11 cellular contexts compared by ENCODE assay signal in the genomic region with DNA sequence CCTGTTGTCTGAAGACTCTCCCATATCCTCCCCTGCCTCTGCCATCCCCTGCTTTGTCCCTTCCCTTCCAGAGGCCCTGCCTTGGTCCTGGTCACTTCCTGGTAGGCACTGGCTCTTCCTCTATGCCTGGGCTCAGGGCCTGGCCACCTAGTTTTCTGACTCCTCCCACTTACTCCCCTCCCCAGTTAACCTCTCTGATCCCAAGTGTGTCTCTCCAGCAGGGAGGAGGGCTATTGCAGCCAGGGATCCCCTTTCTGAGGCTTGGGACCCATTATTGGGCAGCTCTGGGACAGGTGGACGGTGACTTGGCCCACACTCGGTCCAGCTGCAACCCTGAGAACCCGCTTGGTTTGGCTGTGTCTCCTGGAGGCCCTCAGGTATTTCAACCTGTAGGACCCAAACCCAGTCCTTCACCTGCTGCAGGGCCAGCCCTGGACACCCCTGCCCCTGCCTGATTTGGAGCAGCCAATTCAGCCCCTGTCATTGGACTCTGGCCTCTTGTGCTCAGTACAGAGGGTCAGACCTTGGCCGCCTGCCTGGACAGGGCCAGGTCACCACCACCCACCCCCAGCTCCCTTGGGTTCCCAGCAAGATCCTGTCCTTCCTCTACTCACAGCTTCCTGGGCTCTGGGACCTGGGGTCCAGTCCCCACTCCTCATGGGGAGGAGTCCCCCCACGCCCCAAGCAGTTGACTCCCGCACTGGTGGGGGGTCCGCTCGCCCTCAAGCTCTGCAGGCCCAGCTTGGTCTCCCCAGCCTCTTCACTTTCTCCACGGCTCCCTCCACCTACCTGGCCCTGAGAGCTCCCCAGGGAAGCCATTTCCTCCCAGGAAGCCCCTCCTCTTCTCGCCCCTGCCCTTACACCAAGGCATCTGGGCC. TPM values are rescaled to one million over a fixed set of nuclear protein-coding genes. Genes with fewer than 3 reads are reported as not detected.
A peak's percentile ranks its signal among the peaks of the same experiment; 100 is the strongest.
DNase-seq lines count a peak whose midpoint lies in the region; ATAC-seq, FAIRE-seq and TF ChIP-seq lines count a peak whose summit lies in the region.
"Had no signal": no experiment of that assay in that cellular context is flagged by ENCODE, and none has a peak within 500 bp of the region (broad histone marks: within the 10 kb centered on the region; RNA-seq: fewer than 3 reads in every experiment).

No MANE protein-coding gene starts in this region.

- H3K4me1 ChIP-seq in astrocyte (ENCODE audit: insufficient read depth, low read length) (peaks cover 23% of the 10 kb centered on the region), right lobe of liver (peaks cover 0 to 59% (median 33%) of the 10 kb centered on the region in 4 donors), upper lobe of left lung (peaks cover 61 to 82% (median 67%) of the 10 kb centered on the region in 4 donors)

- peaks cover 4% of the 10 kb centered on the region for H3K27me3 Mint-ChIP-seq in astrocyte (ENCODE audit: low read depth, unreplicated experiment)

- H2AFZ ChIP-seq in astrocyte (ENCODE audit: low read depth, low read length) = no peak overlapping the region

- H3K36me3 ChIP-seq in astrocyte (ENCODE audit: insufficient read depth, low read length) (no peaks in the 10 kb centered on the region), right lobe of liver (peaks cover 0 to 2% (median 0%) of the 10 kb centered on the region in 4 donors), upper lobe of left lung (no peaks in the 10 kb centered on the region)

- H3K4me1 Mint-ChIP-seq in astrocyte (ENCODE audit: low read depth, unreplicated experiment) = peaks cover 7% of the 10 kb centered on the region

- FAIRE-seq in astrocyte (lab: Jason Lieb, UNC) = no peak
- FAIRE-seq: islet of Langerhans had no signal

- no peaks in the 10 kb centered on the region for H4K20me1 ChIP-seq in astrocyte (ENCODE audit: insufficient read depth, low read length)

- peaks cover 3% of the 10 kb centered on the region for H3K36me3 Mint-ChIP-seq in astrocyte (ENCODE audit: low read depth, unreplicated experiment)

- H3K4me3 ChIP-seq in astrocyte (ENCODE audit: insufficient read depth, low read depth, low read length) (no peak overlapping the region), right lobe of liver (peak overlapping the region in 2 of 3 donors; percentile 5 to 27), upper lobe of left lung (no peak overlapping the region)

- TF ChIP-seq POLR2A in right lobe of liver (IDR thresholded peaks at IDR 0.05) = peak; percentile 23
- no peak for TF ChIP-seq POLR2A in upper lobe of left lung (IDR thresholded peaks at IDR 0.05)

- H3K4me2 ChIP-seq in astrocyte (ENCODE audit: low read length) = no peak overlapping the region

- ATAC-seq in right lobe of liver (peak; percentile 32 to 61 (median 50)), upper lobe of left lung (ENCODE audit: low FRiP score in 2 of 2) (no peak), GM19467 (IDR thresholded peaks at IDR 0.05; ENCODE audit: unreplicated experiment) (no peak), GM18868 (IDR thresholded peaks at IDR 0.05; ENCODE audit: unreplicated experiment) (no peak)

- no peaks in the 10 kb centered on the region for H3K9me3 ChIP-seq in astrocyte (ENCODE audit: insufficient read depth, low read depth, low read length)
- H3K9me3 ChIP-seq in right lobe of liver = no peaks in the 10 kb centered on the region
- H3K9me3 ChIP-seq in upper lobe of left lung = no peaks in the 10 kb centered on the region

- peaks cover 23% of the 10 kb centered on the region for H3K79me2 ChIP-seq in astrocyte (ENCODE audit: insufficient read depth, low read length)

- H3K27ac ChIP-seq in astrocyte (ENCODE audit: low read depth, low read length) (no peak overlapping the region), right lobe of liver (peak overlapping the region; percentile 71 to 85 (median 81)), upper lobe of left lung (peak overlapping the region; percentile 6 to 94 (median 92))
- H3K27ac ChIP-seq: epithelial cell of prostate had no signal

- no peak for TF ChIP-seq EP300 in upper lobe of left lung (IDR thresholded peaks at IDR 0.05)

- no peak overlapping the region for H3K9ac ChIP-seq in astrocyte (ENCODE audit: low read length)

- no peak overlapping the region for H3K27ac Mint-ChIP-seq in astrocyte (ENCODE audit: unreplicated experiment)

- intact Hi-C loops in right lobe of liver (cut with DNase I) = no loop called here

- TF ChIP-seq CTCF in astrocyte (IDR thresholded peaks at IDR 0.05; ENCODE audit: insufficient read depth, low read depth, low read length) = no peak
- TF ChIP-seq CTCF in right lobe of liver (IDR thresholded peaks at IDR 0.05) = no peak
- no peak for TF ChIP-seq CTCF in upper lobe of left lung (IDR thresholded peaks at IDR 0.05)

- no peaks in the 10 kb centered on the region for H3K9me3 Mint-ChIP-seq in astrocyte (ENCODE audit: unreplicated experiment)

- 49% methylated on average over 6 of the region's 10 CpGs for WGBS in right lobe of liver (ENCODE audit: insufficient coverage, low coverage, low lambda C conversion rate, missing lambda C conversion rate)
- 94 to 96% methylated on average over 8 to 9 of the region's 10 CpGs for WGBS in upper lobe of left lung, 2 donors

- DNase-seq in activated CD8-positive, alpha-beta memory T cell treated with anti-CD3 and anti-CD28 coated beads, Interleukin-2, amount 50 U/mL, for 48 hours = peak; percentile 55
- no peak for DNase-seq in activated CD8-positive, alpha-beta memory T cell treated with anti-CD3 and anti-CD28 coated beads, Interleukin-2, amount 50 U/mL, for 4 hours
- DNase-seq in astrocyte (ENCODE audit: low read depth) (no peak), right lobe of liver (peak; percentile 89 to 94 (median 89)), upper lobe of left lung (peak in 1 of 2 donors; percentile 31), AG08396 (ENCODE audit: low spot score) (no peak)
- DNase-seq: NCI-H524 treated with DMSO at 0.1 percent for 48 hours had no signal

- no peaks in the 10 kb centered on the region for H3K27me3 ChIP-seq in astrocyte (ENCODE audit: insufficient read depth, low read length)
- H3K27me3 ChIP-seq in right lobe of liver = no peaks in the 10 kb centered on the region
- H3K27me3 ChIP-seq in upper lobe of left lung = no peaks in the 10 kb centered on the region

- peak overlapping the region; percentile 20 for H3K4me3 Mint-ChIP-seq in astrocyte (ENCODE audit: unreplicated experiment)

RNA-seq across cellular contexts. Expression of a gene that starts 1.1 kb away (rescaled TPM):
- total RNA-seq in astrocyte = 33.7 and 35.0 TPM in 2 replicates
- total RNA-seq in right lobe of liver = 10 to 100 TPM; 34.9 to 51.8 (median 40.7) TPM
- 100 to 1,000 TPM in 3 of 6 donors, 10 to 100 TPM in 3; 59.1 to 358 (median 103) TPM for total RNA-seq in upper lobe of left lung

RNA-seq across cellular contexts. Expression of a gene that starts 35.6 kb away (rescaled TPM):
- 31.1 and 33.7 TPM in 2 replicates for total RNA-seq in astrocyte
- 10 to 100 TPM in 5 of 6 experiments, 1 to 10 TPM in 1; 9.7 to 40.6 (median 18.8) TPM for total RNA-seq in right lobe of liver
- 10 to 100 TPM; 39.4 to 87.1 (median 60.1) TPM for total RNA-seq in upper lobe of left lung

RNA-seq across cellular contexts. Expression of a gene that starts 51.9 kb away (rescaled TPM):
- total RNA-seq in astrocyte (258 and 280 TPM in 2 replicates), right lobe of liver (100 to 1,000 TPM in 3 of 6 experiments, 10 to 100 TPM in 3; 94.4 to 120 (median 103) TPM), upper lobe of left lung (100 to 1,000 TPM; 184 to 651 (median 290) TPM)

Comparison
In these comparisons a context has a peak if more than half of its experiments do, and no peak if none do; other contexts are left out.
1. DNase-seq: peak in activated CD8-positive, alpha-beta memory T cell treated with anti-CD3 and anti-CD28 coated beads, Interleukin-2, amount 50 U/mL, for 48 hours (single experiment) and right lobe of liver (3 of 3); none in activated CD8-positive, alpha-beta memory T cell treated with anti-CD3 and anti-CD28 coated beads, Interleukin-2, amount 50 U/mL, for 4 hours (single experiment), astrocyte (single experiment) and AG08396 (single experiment).
2. H3K4me3 ChIP-seq: peak in right lobe of liver (2 of 3); none in astrocyte (single experiment) and upper lobe of left lung (0 of 4).
3. ATAC-seq: peak in right lobe of liver (4 of 4); none in upper lobe of left lung (0 of 2), GM19467 (single experiment) and GM18868 (single experiment).